ENCODE assay signal across 14 cellular contexts in genomic region chr7:109950256-109950655, GRCh38.
"Had no signal": no experiment of that assay in that cellular context is flagged by ENCODE, and none has a peak within 500 bp of the region (broad histone marks: within the 10 kb centered on the region; RNA-seq: fewer than 3 reads in every experiment).

No MANE protein-coding gene starts in this region.

- H3K4me3 Mint-ChIP-seq: activated naive CD8-positive, alpha-beta T cell treated with anti-CD3 and anti-CD28 coated beads, Interleukin-2, amount 50 U/mL, for 24 hours; WTC11 had no signal

- ATAC-seq: activated naive CD8-positive, alpha-beta T cell treated with anti-CD3 and anti-CD28 coated beads, Interleukin-2, amount 50 U/mL, for 24 hours; left ventricle myocardium superior; WTC11 had no signal

- DNase-seq: activated CD4-positive, alpha-beta T cell treated with anti-CD3 and anti-CD28 coated beads for 48 hours; activated naive CD4-positive, alpha-beta T cell treated with Interleukin-2 at 50 U/mL for 16 hours; activated naive CD8-positive, alpha-beta T cell treated with anti-CD3 and anti-CD28 coated beads, Interleukin-2, amount 50 U/mL, for 24 hours; head of caudate nucleus; left ventricle myocardium superior; sigmoid colon; stimulated activated CD4-positive, alpha-beta T cell treated with anti-CD3 and anti-CD28 coated beads, Interleukin-12 subunit alpha, Interleukin-12 subunit beta, amount 100 ng/mL, for 4 hours; stimulated activated naive CD4-positive, alpha-beta T cell treated with Interleukin-2 at 50 U/mL for 16 hours; trophoblast cell had no signal

- H3K4me3 ChIP-seq: ascending aorta, esophagus muscularis mucosa, sigmoid colon had no signal

- H3K4me1 ChIP-seq: ascending aorta, esophagus muscularis mucosa, sigmoid colon had no signal

- FAIRE-seq: bronchial epithelial cell, islet of Langerhans had no signal

- H3K36me3 Mint-ChIP-seq: WTC11 had no signal

- H3K27me3 ChIP-seq: ascending aorta, esophagus muscularis mucosa, sigmoid colon had no signal

- H3K36me3 ChIP-seq: ascending aorta, esophagus muscularis mucosa, sigmoid colon had no signal

- H3K9me3 ChIP-seq: ascending aorta, esophagus muscularis mucosa had no signal

- H3K27ac Mint-ChIP-seq: activated naive CD8-positive, alpha-beta T cell treated with anti-CD3 and anti-CD28 coated beads, Interleukin-2, amount 50 U/mL, for 24 hours; WTC11 had no signal

- H3K27ac ChIP-seq: ascending aorta, esophagus muscularis mucosa, sigmoid colon had no signal

- H3K4me1 Mint-ChIP-seq: activated naive CD8-positive, alpha-beta T cell treated with anti-CD3 and anti-CD28 coated beads, Interleukin-2, amount 50 U/mL, for 24 hours had no signal
